In genomic region chr20:5793916-5794315, GRCh38 we compare ENCODE assay signal across 20 cellular contexts. TPM values are rescaled to one million over a fixed set of nuclear protein-coding genes. Genes with fewer than 3 reads are reported as not detected.
DNase-seq lines count a peak whose midpoint lies in the region; ATAC-seq, FAIRE-seq and TF ChIP-seq lines count a peak whose summit lies in the region.
"Had no signal": no experiment of that assay in that cellular context is flagged by ENCODE, and none has a peak within 500 bp of the region (broad histone marks: within the 10 kb centered on the region; RNA-seq: fewer than 3 reads in every experiment).

No MANE protein-coding gene starts in this region.

- no peak for DNase-seq in GM19239 (ENCODE audit: insufficient read length, low spot score)
- DNase-seq in dedifferentiated amniotic fluid mesenchymal stem cell (ENCODE audit: extremely low spot score): peak; percentile 9
- no peak for DNase-seq in progenitor cell of endocrine pancreas (ENCODE audit: low spot score, unreplicated experiment)
- DNase-seq in sciatic nerve (ENCODE audit: low spot score): no peak
- DNase-seq in osteoblast (ENCODE audit: insufficient read length, low spot score, missing footprints): no peak
- no peak for DNase-seq in activated T-cell treated with anti-CD3 and anti-CD28 coated beads, Interleukin-2, amount 50 U/mL, for 1 hour
- DNase-seq: C1 segment of cervical spinal cord; CD4-positive, CD25-positive, alpha-beta regulatory T cell; CD8-positive, alpha-beta memory T cell; COR-L47; KBM-7 had no signal

- H3K27me3 Mint-ChIP-seq in progenitor cell of endocrine pancreas: no peaks in the 10 kb centered on the region
- H3K27me3 Mint-ChIP-seq: B cell; CD8-positive, alpha-beta memory T cell; IgD-negative memory B cell had no signal

- intact Hi-C loops in sciatic nerve (cut with DNase I): no loop called here

- peak overlapping the region; percentile 51 for H3K27ac ChIP-seq in OCI-LY1 (ENCODE audit: low read depth, low read length, poor library complexity, severe bottlenecking)
- no peak overlapping the region for H3K27ac ChIP-seq in osteoblast (ENCODE audit: low read depth, low read length)

- H4K20me1 ChIP-seq in OCI-LY1 (ENCODE audit: insufficient read depth, low read length) (no peaks in the 10 kb centered on the region), osteoblast (ENCODE audit: insufficient read depth, low read length) (no peaks in the 10 kb centered on the region)

- TF ChIP-seq CTCF in OCI-LY1 (IDR thresholded peaks at IDR 0.05; ENCODE audit: low read length) (no peak), progenitor cell of endocrine pancreas (IDR thresholded peaks at IDR 0.05; ENCODE audit: unreplicated experiment) (no peak), osteoblast (IDR thresholded peaks at IDR 0.05; ENCODE audit: extremely low read depth, low read depth, low read length) (no peak)

- no peaks in the 10 kb centered on the region for H3F3A ChIP-seq in OCI-LY1 (ENCODE audit: insufficient read depth, low read length)

- FAIRE-seq in GM19239 (lab: Jason Lieb, UNC): peak; percentile 62
- FAIRE-seq: D721Med, G401.6, GM12892, GM18507, H54 had no signal

- H3K9me3 ChIP-seq in OCI-LY1 (ENCODE audit: low read length) (no peaks in the 10 kb centered on the region), osteoblast (ENCODE audit: low read depth, low read length) (no peaks in the 10 kb centered on the region)

- peak overlapping the region; percentile 62 for H3K27ac Mint-ChIP-seq in progenitor cell of endocrine pancreas
- H3K27ac Mint-ChIP-seq: B cell, GM23338 had no signal

- H3K4me1 ChIP-seq in OCI-LY1 (ENCODE audit: insufficient read depth, low read length, severe bottlenecking): peaks cover 42% of the 10 kb centered on the region
- H3K4me1 ChIP-seq in osteoblast (ENCODE audit: insufficient read depth, low read length): no peaks in the 10 kb centered on the region

- H3K27me3 ChIP-seq in OCI-LY1 (ENCODE audit: insufficient read depth, low read length) (no peaks in the 10 kb centered on the region), osteoblast (ENCODE audit: insufficient read depth, low read length) (no peaks in the 10 kb centered on the region)

- H3K4me3 ChIP-seq in OCI-LY1 (ENCODE audit: low read depth, low read length, poor library complexity, severe bottlenecking) (no peak overlapping the region), osteoblast (ENCODE audit: insufficient read depth, low read length) (no peak overlapping the region)
- H3K4me3 ChIP-seq: GM23338 had no signal

- H3K9ac ChIP-seq in OCI-LY1 (ENCODE audit: low read length): no peak overlapping the region

- H3K4me3 Mint-ChIP-seq in progenitor cell of endocrine pancreas (ENCODE audit: low read depth): no peak overlapping the region
- H3K4me3 Mint-ChIP-seq: B cell; CD4-positive, CD25-positive, alpha-beta regulatory T cell; CD8-positive, alpha-beta memory T cell; GM23338; IgD-negative memory B cell had no signal

- H3K9me2 ChIP-seq in OCI-LY1 (ENCODE audit: low read depth, low read length): no peaks in the 10 kb centered on the region

- H3K4me1 Mint-ChIP-seq in progenitor cell of endocrine pancreas (ENCODE audit: low read depth): no peaks in the 10 kb centered on the region

- H3K4me2 ChIP-seq in OCI-LY1 (ENCODE audit: low read length) (no peak overlapping the region), osteoblast (ENCODE audit: insufficient read depth, low read length) (no peak overlapping the region)
- H3K4me2 ChIP-seq: GM23338 had no signal

- H2AFZ ChIP-seq in OCI-LY1 (ENCODE audit: low read length) (no peak overlapping the region), osteoblast (ENCODE audit: low read length) (no peak overlapping the region)
- H2AFZ ChIP-seq: GM23338 had no signal

- H3K79me2 ChIP-seq in OCI-LY1 (ENCODE audit: insufficient read depth, low read length) (no peaks in the 10 kb centered on the region), osteoblast (ENCODE audit: insufficient read depth, low read length) (no peaks in the 10 kb centered on the region)

- no peak for ATAC-seq in sciatic nerve
- ATAC-seq: GM23338 had no signal

- peaks cover 6% of the 10 kb centered on the region for H3K36me3 Mint-ChIP-seq in progenitor cell of endocrine pancreas (ENCODE audit: insufficient read depth)

- no peaks in the 10 kb centered on the region for H3K9me3 Mint-ChIP-seq in progenitor cell of endocrine pancreas (ENCODE audit: low read depth)
- H3K9me3 Mint-ChIP-seq: CD4-positive, CD25-positive, alpha-beta regulatory T cell; CD8-positive, alpha-beta memory T cell; GM23338; IgD-negative memory B cell had no signal

- H3K36me3 ChIP-seq in OCI-LY1 (ENCODE audit: insufficient read depth, low read length) (peaks cover 57% of the 10 kb centered on the region), osteoblast (ENCODE audit: insufficient read depth, low read length) (no peaks in the 10 kb centered on the region)

RNA-seq across cellular contexts. Expression of gene SHLD1, which starts 43.7 kb away (rescaled TPM):
- total RNA-seq in progenitor cell of endocrine pancreas: 8.3 and 8.5 TPM in 2 replicates
- total RNA-seq in sciatic nerve: 6.1 TPM
- total RNA-seq in osteoblast: 1.4 and 1.5 TPM in 2 replicates
